Comparison of ENCODE assay signal across 14 cellular contexts in genomic region chr9:135928074-135928730, GRCh38.
"Had no signal": no experiment of that assay in that cellular context is flagged by ENCODE, and none has a peak within 500 bp of the region (broad histone marks: within the 10 kb centered on the region; RNA-seq: fewer than 3 reads in every experiment).

No MANE protein-coding gene starts in this region.

- H3K9me3 Mint-ChIP-seq: activated B cell treated with CpG ODN at 0.5 μM for 24 hours; activated naive CD4-positive, alpha-beta T cell treated with anti-CD3 and anti-CD28 coated beads for 36 hours; activated T-helper 2 cell treated with anti-CD3 and anti-CD28 coated beads, Interferon-gamma antibody, Interleukin-2, Interleukin-4, amounts not matched to agents 10 μg/mL and 5 μg/mL and 100 μg/mL, durations not matched to agents 14 hours and 24 hours and 36 hours; stimulated activated naive B cell treated with anti-CD40 and anti-IgM and Interleukin-4, amounts not matched to agents 10 μg/mL and 1 μg/mL and 100 μg/mL, for 72 hours had no signal

- H3K4me1 ChIP-seq: pancreas had no signal

- FAIRE-seq: pancreas, TTC549 had no signal

- H3K4me3 Mint-ChIP-seq: activated B cell treated with CpG ODN at 0.5 μM for 24 hours; activated CD8-positive, alpha-beta T cell treated with anti-CD3 and anti-CD28 coated beads, Interleukin-2, amount 10 ng/mL, durations not matched to agents 7 days and 5 days; activated naive CD4-positive, alpha-beta T cell treated with anti-CD3 and anti-CD28 coated beads for 36 hours; stimulated activated naive B cell treated with anti-CD40 and anti-IgM and Interleukin-4, amounts not matched to agents 10 μg/mL and 1 μg/mL and 100 μg/mL, for 72 hours; T-helper 17 cell had no signal

- H3K27me3 Mint-ChIP-seq: activated B cell treated with CpG ODN at 0.5 μM for 24 hours; stimulated activated naive B cell treated with anti-CD40 and anti-IgM and Interleukin-4, amounts not matched to agents 10 μg/mL and 1 μg/mL and 100 μg/mL, for 72 hours; T-helper 17 cell had no signal

- H3K9me3 ChIP-seq: esophagus muscularis mucosa, pancreas, tibial artery had no signal

- H3K27ac Mint-ChIP-seq: activated B cell treated with CpG ODN at 0.5 μM for 24 hours; activated CD8-positive, alpha-beta T cell treated with anti-CD3 and anti-CD28 coated beads, Interleukin-2, amount 10 ng/mL, durations not matched to agents 7 days and 5 days; activated naive CD4-positive, alpha-beta T cell treated with anti-CD3 and anti-CD28 coated beads for 36 hours; activated T-helper 2 cell treated with anti-CD3 and anti-CD28 coated beads, Interferon-gamma antibody, Interleukin-2, Interleukin-4, amounts not matched to agents 10 μg/mL and 5 μg/mL and 100 μg/mL, durations not matched to agents 14 hours and 24 hours and 36 hours; stimulated activated naive B cell treated with anti-CD40 and anti-IgM and Interleukin-4, amounts not matched to agents 10 μg/mL and 1 μg/mL and 100 μg/mL, for 72 hours; T-helper 17 cell had no signal

- H3K4me1 Mint-ChIP-seq: activated B cell treated with CpG ODN at 0.5 μM for 24 hours had no signal

- ATAC-seq: activated CD8-positive, alpha-beta T cell treated with anti-CD3 and anti-CD28 coated beads, Interleukin-2, amount 10 ng/mL, durations not matched to agents 7 days and 5 days; stimulated activated naive B cell treated with anti-CD40 and anti-IgM and Interleukin-4, amounts not matched to agents 10 μg/mL and 1 μg/mL and 100 μg/mL, for 72 hours; T-helper 17 cell had no signal

- DNase-seq: activated B cell treated with CpG ODN at 0.5 μM for 24 hours; activated CD4-positive, alpha-beta T cell treated with anti-CD3 and anti-CD28 coated beads for 48 hours; activated CD8-positive, alpha-beta T cell treated with anti-CD3 and anti-CD28 coated beads, Interleukin-2, amount 10 ng/mL, durations not matched to agents 7 days and 5 days; activated naive CD4-positive, alpha-beta T cell treated with anti-CD3 and anti-CD28 coated beads for 36 hours; hippocampal formation; kidney glomerular epithelial cell; stimulated activated naive B cell treated with anti-CD40 and anti-IgM and Interleukin-4, amounts not matched to agents 10 μg/mL and 1 μg/mL and 100 μg/mL, for 72 hours; T-helper 17 cell; tibial artery had no signal

- H3K27me3 ChIP-seq: cardiac muscle cell, esophagus muscularis mucosa, pancreas, tibial artery had no signal

- H3K27ac ChIP-seq: cardiac muscle cell, esophagus muscularis mucosa, pancreas, tibial artery had no signal

- H3K4me3 ChIP-seq: cardiac muscle cell, esophagus muscularis mucosa, pancreas, tibial artery had no signal
